Comparison of ENCODE assay signal across 9 cellular contexts in genomic region chr5:112862085-112862484, GRCh38. TPM values are rescaled to one million over a fixed set of nuclear protein-coding genes. Genes with fewer than 3 reads are reported as not detected.
DNase-seq lines count a peak whose midpoint lies in the region; ATAC-seq and TF ChIP-seq lines count a peak whose summit lies in the region.
"Had no signal": no experiment of that assay in that cellular context is flagged by ENCODE, and none has a peak within 500 bp of the region (broad histone marks: within the 10 kb centered on the region; RNA-seq: fewer than 3 reads in every experiment).

No MANE protein-coding gene starts in this region.

- no peak for TF ChIP-seq CTCF in liver (IDR thresholded peaks at IDR 0.05; ENCODE audit: low read depth, low read length, missing input control)
- TF ChIP-seq CTCF in upper lobe of left lung (IDR thresholded peaks at IDR 0.05) = no peak

- peak overlapping the region; percentile 82 to 96 (median 90) for H3K4me3 ChIP-seq in liver (ENCODE audit: low read depth in 1 of 3, low read length in 3 of 3)
- H3K4me3 ChIP-seq in upper lobe of left lung = peak overlapping the region; percentile 68 to 77 (median 71)

- peak overlapping the region; percentile 90 to 100 for H3K9ac ChIP-seq in liver (ENCODE audit: low read depth in 1 of 2, low read length in 2 of 2)

- no peak for ATAC-seq in activated naive CD8-positive, alpha-beta T cell treated with anti-CD3 and anti-CD28 coated beads, Interleukin-2, amount 10 ng/mL, durations not matched to agents 7 days and 5 days (ENCODE audit: low read depth)
- ATAC-seq in upper lobe of left lung (ENCODE audit: low FRiP score in 2 of 2) (no peak), HG03108 (IDR thresholded peaks at IDR 0.05; ENCODE audit: unreplicated experiment) (no peak)

- H3K4me1 ChIP-seq in liver (ENCODE audit: control insufficient read depth in 4 of 4, insufficient read depth in 4 of 4, low read length in 3 of 4) (peaks cover 8 to 22% (median 17%) of the 10 kb centered on the region in 4 donors), upper lobe of left lung (peaks cover 23 to 30% (median 27%) of the 10 kb centered on the region in 4 donors)

- POLR2A ChIA-PET in activated naive CD8-positive, alpha-beta T cell treated with anti-CD3 and anti-CD28 coated beads, Interleukin-2, amount 10 ng/mL, durations not matched to agents 7 days and 5 days (lab: Charles Lee) = interaction anchor here (2.1 kb wide), 2 partner anchors 17 to 60 kb away, joined by 6 to 15 read pairs; partner anchors contain the start of gene REEP5

- H3K27me3 Mint-ChIP-seq in activated naive CD4-positive, alpha-beta T cell treated with anti-CD3 and anti-CD28 coated beads, Interleukin-2, amount 10 ng/mL, durations not matched to agents 7 days and 5 days = peaks cover 10% of the 10 kb centered on the region
- peaks cover 13% of the 10 kb centered on the region for H3K27me3 Mint-ChIP-seq in activated naive CD8-positive, alpha-beta T cell treated with anti-CD3 and anti-CD28 coated beads, Interleukin-2, amount 10 ng/mL, durations not matched to agents 7 days and 5 days

- H3K36me3 Mint-ChIP-seq in activated naive CD4-positive, alpha-beta T cell treated with anti-CD3 and anti-CD28 coated beads, Interleukin-2, amount 10 ng/mL, durations not matched to agents 7 days and 5 days = peaks cover 39% of the 10 kb centered on the region
- peaks cover 19% of the 10 kb centered on the region for H3K36me3 Mint-ChIP-seq in activated naive CD8-positive, alpha-beta T cell treated with anti-CD3 and anti-CD28 coated beads, Interleukin-2, amount 10 ng/mL, durations not matched to agents 7 days and 5 days

- no peak for TF ChIP-seq POLR2A in upper lobe of left lung (IDR thresholded peaks at IDR 0.05)

- H3K9me3 ChIP-seq in liver (ENCODE audit: control insufficient read depth in 4 of 4, low read length in 3 of 4) = no peaks in the 10 kb centered on the region
- H3K9me3 ChIP-seq in upper lobe of left lung = no peaks in the 10 kb centered on the region

- CTCF ChIA-PET in activated naive CD4-positive, alpha-beta T cell treated with anti-CD3 and anti-CD28 coated beads, Interleukin-2, amount 10 ng/mL, durations not matched to agents 7 days and 5 days (lab: Charles Lee) = interaction anchor here (0.8 kb wide), 1 partner anchor 12 kb away, joined by 3 read pairs; no protein-coding TSS in a partner anchor

- peaks cover 54% of the 10 kb centered on the region for H3K4me1 Mint-ChIP-seq in activated naive CD4-positive, alpha-beta T cell treated with anti-CD3 and anti-CD28 coated beads, Interleukin-2, amount 10 ng/mL, durations not matched to agents 7 days and 5 days
- H3K4me1 Mint-ChIP-seq in activated naive CD8-positive, alpha-beta T cell treated with anti-CD3 and anti-CD28 coated beads, Interleukin-2, amount 10 ng/mL, durations not matched to agents 7 days and 5 days = peaks cover 30% of the 10 kb centered on the region

- no peak for DNase-seq in activated naive CD4-positive, alpha-beta T cell treated with anti-CD3 and anti-CD28 coated beads, Interleukin-2, amount 10 ng/mL, durations not matched to agents 7 days and 5 days
- DNase-seq in activated naive CD4-positive, alpha-beta T cell treated with anti-CD3 and anti-CD28 coated beads, Interleukin-2, amount 50 U/mL, for 16 hours = no peak
- DNase-seq in activated naive CD8-positive, alpha-beta T cell treated with anti-CD3 and anti-CD28 coated beads, Interleukin-2, amount 10 ng/mL, durations not matched to agents 7 days and 5 days = no peak
- no peak for DNase-seq in upper lobe of left lung
- no peak for DNase-seq in KG1 (lab: John Stamatoyannopoulos, UW)
- no peak for DNase-seq in HuH-7 (ENCODE audit: low spot score)
- DNase-seq: substantia nigra had no signal

- no peaks in the 10 kb centered on the region for H3K9me3 Mint-ChIP-seq in activated naive CD4-positive, alpha-beta T cell treated with anti-CD3 and anti-CD28 coated beads, Interleukin-2, amount 10 ng/mL, durations not matched to agents 7 days and 5 days
- no peaks in the 10 kb centered on the region for H3K9me3 Mint-ChIP-seq in activated naive CD8-positive, alpha-beta T cell treated with anti-CD3 and anti-CD28 coated beads, Interleukin-2, amount 10 ng/mL, durations not matched to agents 7 days and 5 days

- no peak for TF ChIP-seq RAD21 in liver (IDR thresholded peaks at IDR 0.05)

- peak overlapping the region; percentile 95 for H3K27ac Mint-ChIP-seq in activated naive CD4-positive, alpha-beta T cell treated with anti-CD3 and anti-CD28 coated beads, Interleukin-2, amount 10 ng/mL, durations not matched to agents 7 days and 5 days
- H3K27ac Mint-ChIP-seq in activated naive CD8-positive, alpha-beta T cell treated with anti-CD3 and anti-CD28 coated beads, Interleukin-2, amount 10 ng/mL, durations not matched to agents 7 days and 5 days = peak overlapping the region; percentile 94

- no peak overlapping the region for H3K27ac ChIP-seq in liver (ENCODE audit: low read depth in 1 of 2, low read length in 2 of 2)
- peak overlapping the region in 2 of 4 donors; percentile 78 to 86 for H3K27ac ChIP-seq in upper lobe of left lung

- no peak for TF ChIP-seq EP300 in upper lobe of left lung (IDR thresholded peaks at IDR 0.05)

- H3K4me3 Mint-ChIP-seq in activated naive CD4-positive, alpha-beta T cell treated with anti-CD3 and anti-CD28 coated beads, Interleukin-2, amount 10 ng/mL, durations not matched to agents 7 days and 5 days = peak overlapping the region; percentile 96
- H3K4me3 Mint-ChIP-seq in activated naive CD8-positive, alpha-beta T cell treated with anti-CD3 and anti-CD28 coated beads, Interleukin-2, amount 10 ng/mL, durations not matched to agents 7 days and 5 days = peak overlapping the region; percentile 96

- WGBS in liver = 39% methylated on average over 9 of the region's 9 CpGs
- 51 to 56% methylated on average over 9 of the region's 9 CpGs for WGBS in upper lobe of left lung, 2 donors

- H3K27me3 ChIP-seq in liver (ENCODE audit: control insufficient read depth in 4 of 4, insufficient read depth in 4 of 4, low read length in 3 of 4) = no peaks in the 10 kb centered on the region
- H3K27me3 ChIP-seq in upper lobe of left lung = no peaks in the 10 kb centered on the region

- H3K36me3 ChIP-seq in liver (ENCODE audit: control insufficient read depth in 4 of 4, insufficient read depth in 3 of 4, low read depth in 1 of 4, low read length in 3 of 4) = peaks cover 0 to 17% (median 12%) of the 10 kb centered on the region in 4 donors
- peaks cover 22 to 41% (median 24%) of the 10 kb centered on the region in 4 donors for H3K36me3 ChIP-seq in upper lobe of left lung

TF ChIP-seq in liver, 16 proteins besides CTCF, POLR2A, EP300 and RAD21:
- TF ChIP-seq, protein P1, sequence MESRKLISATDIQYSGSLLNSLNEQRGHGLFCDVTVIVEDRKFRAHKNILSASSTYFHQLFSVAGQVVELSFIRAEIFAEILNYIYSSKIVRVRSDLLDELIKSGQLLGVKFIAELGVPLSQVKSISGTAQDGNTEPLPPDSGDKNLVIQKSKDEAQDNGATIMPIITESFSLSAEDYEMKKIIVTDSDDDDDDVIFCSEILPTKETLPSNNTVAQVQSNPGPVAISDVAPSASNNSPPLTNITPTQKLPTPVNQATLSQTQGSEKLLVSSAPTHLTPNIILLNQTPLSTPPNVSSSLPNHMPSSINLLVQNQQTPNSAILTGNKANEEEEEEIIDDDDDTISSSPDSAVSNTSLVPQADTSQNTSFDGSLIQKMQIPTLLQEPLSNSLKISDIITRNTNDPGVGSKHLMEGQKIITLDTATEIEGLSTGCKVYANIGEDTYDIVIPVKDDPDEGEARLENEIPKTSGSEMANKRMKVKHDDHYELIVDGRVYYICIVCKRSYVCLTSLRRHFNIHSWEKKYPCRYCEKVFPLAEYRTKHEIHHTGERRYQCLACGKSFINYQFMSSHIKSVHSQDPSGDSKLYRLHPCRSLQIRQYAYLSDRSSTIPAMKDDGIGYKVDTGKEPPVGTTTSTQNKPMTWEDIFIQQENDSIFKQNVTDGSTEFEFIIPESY (IDR thresholded peaks at IDR 0.05) = no peak
- no peak for TF ChIP-seq ATF3 (IDR thresholded peaks at IDR 0.05)
- no peak for TF ChIP-seq EGR1 (IDR thresholded peaks at IDR 0.05; ENCODE audit: low read depth in 2 of 2)
- no peak for TF ChIP-seq FOXA2 (IDR thresholded peaks at IDR 0.05)
- TF ChIP-seq, protein P2, sequence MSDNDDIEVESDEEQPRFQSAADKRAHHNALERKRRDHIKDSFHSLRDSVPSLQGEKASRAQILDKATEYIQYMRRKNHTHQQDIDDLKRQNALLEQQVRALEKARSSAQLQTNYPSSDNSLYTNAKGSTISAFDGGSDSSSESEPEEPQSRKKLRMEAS (IDR thresholded peaks at IDR 0.05) = no peak
- TF ChIP-seq HNF4A (conservative IDR thresholded peaks at IDR 0.05) = no peak
- TF ChIP-seq JUND (IDR thresholded peaks at IDR 0.05) = no peak

RNA-seq across cellular contexts. Expression of gene SRP19, which starts 1.0 kb away (rescaled TPM):
- 10 to 100 TPM; 51.2 to 57.0 TPM for total RNA-seq in activated naive CD8-positive, alpha-beta T cell treated with anti-CD3 and anti-CD28 coated beads, Interleukin-2, amount 10 ng/mL, durations not matched to agents 7 days and 5 days
- total RNA-seq in liver (10 to 100 TPM; 22.0 to 49.4 TPM), upper lobe of left lung (10 to 100 TPM; 27.3 to 90.1 (median 38.9) TPM)
- polyA plus RNA-seq in liver = 10 to 100 TPM; 52.2 to 65.5 TPM

RNA-seq across cellular contexts. Expression of gene REEP5, which starts 59.9 kb away (rescaled TPM):
- 10 to 100 TPM; 59.0 to 65.8 TPM for total RNA-seq in activated naive CD8-positive, alpha-beta T cell treated with anti-CD3 and anti-CD28 coated beads, Interleukin-2, amount 10 ng/mL, durations not matched to agents 7 days and 5 days
- total RNA-seq in liver (10 to 100 TPM; 41.5 to 42.4 TPM), upper lobe of left lung (100 to 1,000 TPM in 2 of 6 donors, 10 to 100 TPM in 4; 43.0 to 108 (median 95.3) TPM)
- polyA plus RNA-seq in liver = 100 to 1,000 TPM in 1 of 2 donors, 10 to 100 TPM in 1; 45.7 to 182 TPM
